28 cellular contexts compared by ENCODE assay signal in the genomic region with DNA sequence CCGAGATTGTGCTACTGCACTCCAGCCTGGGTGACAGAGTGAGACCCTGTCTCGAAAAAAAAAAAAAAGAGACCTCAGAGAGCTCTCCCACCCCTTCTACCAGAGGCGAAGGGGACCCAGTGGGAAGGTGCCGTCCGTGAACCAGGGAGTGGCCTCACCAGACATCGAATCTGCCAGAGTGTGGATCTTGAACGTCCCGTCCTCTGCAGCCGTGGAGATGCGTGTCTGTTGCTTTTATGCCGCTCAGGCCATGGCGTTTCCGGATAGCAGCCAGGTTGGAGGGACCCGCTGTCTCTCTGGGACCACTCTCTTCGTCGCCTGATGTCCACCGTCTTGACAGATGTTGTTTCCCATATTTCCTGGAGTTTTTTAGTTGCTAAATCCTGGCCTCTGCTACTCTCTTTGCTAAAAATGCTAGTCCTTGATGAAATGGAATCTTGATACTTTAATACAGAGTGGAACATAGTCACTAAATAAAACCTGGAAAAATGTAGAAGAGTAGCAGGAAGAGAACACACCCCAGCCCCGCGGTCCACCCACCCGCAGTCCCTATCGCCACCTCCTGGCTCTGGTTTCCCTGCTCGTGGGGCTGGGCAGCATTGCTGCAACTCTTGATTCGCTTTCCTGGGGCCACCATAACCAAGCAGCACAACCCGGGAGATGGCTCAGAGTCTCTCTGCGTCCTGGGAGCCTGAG. TPM values are rescaled to one million over a fixed set of nuclear protein-coding genes. Genes with fewer than 3 reads are reported as not detected.
DNase-seq lines count a peak whose midpoint lies in the region; ATAC-seq, FAIRE-seq and TF ChIP-seq lines count a peak whose summit lies in the region.
"Had no signal": no experiment of that assay in that cellular context is flagged by ENCODE, and none has a peak within 500 bp of the region (broad histone marks: within the 10 kb centered on the region; RNA-seq: fewer than 3 reads in every experiment).

No MANE protein-coding gene starts in this region.

- TF ChIP-seq RAD21 in GM12878 (IDR thresholded peaks at IDR 0.05; ENCODE audit: insufficient read depth, low read depth, low read length) = 0 out of 2 replicates have a peak, but pooled peaks have one; percentile 9

- H3K9ac ChIP-seq in BLaER1 treated with 17β-estradiol and CSF1 and Interleukin-3, amounts not matched to agents 10 nM and 100 nM = peak overlapping the region in 1 of 11 experiments; percentile 24; a peak in 2 of 22 replicates
- no peak overlapping the region for H3K9ac ChIP-seq in GM12878 (ENCODE audit: control insufficient read depth, insufficient read depth, low read length)
- H3K9ac ChIP-seq: GM23248, parathyroid adenoma had no signal

- H3K79me2 ChIP-seq in GM12878 (ENCODE audit: control insufficient read depth, insufficient read depth, low read length) = no peaks in the 10 kb centered on the region
- H3K79me2 ChIP-seq: parathyroid adenoma had no signal

- peaks cover 33 to 97% (median 76%) of the 10 kb centered on the region in 10 experiments for H3K4me1 ChIP-seq in BLaER1 treated with 17β-estradiol and CSF1 and Interleukin-3, amounts not matched to agents 10 nM and 100 nM
- H3K4me1 ChIP-seq in GM12878 (ENCODE audit: control insufficient read depth, insufficient read depth, low read length) = no peaks in the 10 kb centered on the region
- H3K4me1 ChIP-seq: parathyroid adenoma had no signal

- H3K36me3 ChIP-seq in BLaER1 treated with 17β-estradiol and CSF1 and Interleukin-3, amounts not matched to agents 10 nM and 100 nM = no peaks in the 10 kb centered on the region
- no peaks in the 10 kb centered on the region for H3K36me3 ChIP-seq in GM12878 (ENCODE audit: control insufficient read depth in 2 of 2, insufficient read depth in 2 of 2, low read length in 1 of 2)
- no peaks in the 10 kb centered on the region for H3K36me3 ChIP-seq in kidney epithelial cell (ENCODE audit: control insufficient read depth, insufficient read depth, low read length)
- H3K36me3 ChIP-seq: Peyer's patch, right atrium auricular region, SJCRH30, spleen had no signal

- no peak for TF ChIP-seq POLR2A in GM12878 (IDR thresholded peaks at IDR 0.05; ENCODE audit: low read depth, low read length)

- DNase-seq in 8988T (peak; percentile 63), GM12878 (ENCODE audit: low read depth, low spot score) (no peak), kidney epithelial cell (ENCODE audit: low read depth) (no peak), SK-N-DZ (ENCODE audit: low spot score) (no peak)
- DNase-seq in stimulated activated naive CD4-positive, alpha-beta T cell (lab: John Stamatoyannopoulos, UW) = no peak
- DNase-seq: activated CD4-positive, alpha-beta T cell treated with anti-CD3 and anti-CD28 coated beads for 4 hours; activated CD8-positive, alpha-beta memory T cell treated with anti-CD3 and anti-CD28 coated beads for 24 hours; activated gamma-delta T cell treated with Interleukin-2 at 50 U/mL for 16 hours; activated T-cell treated with anti-CD3 and anti-CD28 coated beads, Interleukin-2, amount 50 U/mL, for 1 hour; Calu3; effector CD4-positive, alpha-beta T cell; GM23248; kidney glomerular epithelial cell; NCI-H187 treated with DMSO at 0.1 percent for 48 hours had no signal

- H4K20me1 ChIP-seq in BLaER1 treated with 17β-estradiol and CSF1 and Interleukin-3, amounts not matched to agents 10 nM and 100 nM = peaks cover 0 to 24% (median 0%) of the 10 kb centered on the region in 11 experiments; a peak in 1 of 22 replicates
- H4K20me1 ChIP-seq in GM12878 (ENCODE audit: control insufficient read depth, insufficient read depth) = no peaks in the 10 kb centered on the region

- H3K9me3 ChIP-seq in BLaER1 treated with 17β-estradiol and CSF1 and Interleukin-3, amounts not matched to agents 10 nM and 100 nM (replicated peaks in 1 of 11) = peaks cover 7 to 15% (median 12%) of the 10 kb centered on the region in 11 experiments; a peak in 18 of 22 replicates
- H3K9me3 ChIP-seq in GM12878 (replicated peaks; ENCODE audit: control insufficient read depth, insufficient read depth, low read length) = no peaks in the 10 kb centered on the region
- H3K9me3 ChIP-seq: Peyer's patch, right atrium auricular region, SJCRH30, spleen had no signal

- H2AFZ ChIP-seq in GM12878 (ENCODE audit: control insufficient read depth, low read depth, low read length) = no peak overlapping the region
- H2AFZ ChIP-seq: GM23248, parathyroid adenoma had no signal

- SMC1A ChIA-PET in GM12878 (lab: Charles Lee; ENCODE audit: uncharacterized antibody, unreplicated experiment) = no interaction called here

- 47% methylated on average over 25 of the region's 25 CpGs for WGBS in GM12878 (ENCODE audit: insufficient coverage, insufficient replicate concordance, low lambda C conversion rate, missing lambda C conversion rate)

- POLR2A ChIA-PET in GM12878 (lab: Charles Lee) = no interaction called here

- CTCF ChIA-PET in GM12878 (lab: Yijun Ruan, JAX) = no interaction called here

- H3K4me3 ChIP-seq in BLaER1 treated with 17β-estradiol and CSF1 and Interleukin-3, amounts not matched to agents 10 nM and 100 nM = no peak overlapping the region
- H3K4me3 ChIP-seq in GM12878 (no peak overlapping the region), kidney epithelial cell (ENCODE audit: low read depth, low read length) (no peak overlapping the region)
- H3K4me3 ChIP-seq: GM23248, lung, Peyer's patch, right atrium auricular region, SJCRH30, spleen had no signal

- in situ Hi-C loops in GM12878 (cut with MboI) = no loop called here

- TF ChIP-seq CTCF in GM12878 (IDR thresholded peaks at IDR 0.05 in 2 of 3, conservative IDR thresholded peaks at IDR 0.05 in 1 of 3; ENCODE audit: control insufficient read depth in 2 of 3, extremely low read depth in 1 of 3, insufficient read depth in 1 of 3, low read depth in 3 of 3, low read length in 3 of 3) = no peak
- peak; percentile 7 for TF ChIP-seq CTCF in kidney epithelial cell (IDR thresholded peaks at IDR 0.05; ENCODE audit: insufficient read depth, low read length, poor library complexity, severe bottlenecking)

- no peaks in the 10 kb centered on the region for H3K27me3 ChIP-seq in BLaER1 treated with 17β-estradiol and CSF1 and Interleukin-3, amounts not matched to agents 10 nM and 100 nM
- H3K27me3 ChIP-seq in GM12878 (replicated peaks in 1 of 2; ENCODE audit: control insufficient read depth in 2 of 2, insufficient read depth in 2 of 2, low read length in 1 of 2) (no peaks in the 10 kb centered on the region), kidney epithelial cell (ENCODE audit: control insufficient read depth, insufficient read depth, low read length) (peaks cover 24% of the 10 kb centered on the region)
- H3K27me3 ChIP-seq: Peyer's patch, right atrium auricular region had no signal

- ATAC-seq in GM12878 (no peak), HG02571 (IDR thresholded peaks at IDR 0.05; ENCODE audit: unreplicated experiment) (no peak), GM18519 (IDR thresholded peaks at IDR 0.05; ENCODE audit: low FRiP score, unreplicated experiment) (no peak)

- RAD21 ChIA-PET in GM12878 (lab: Charles Lee; ENCODE audit: unreplicated experiment) = no interaction called here

- no peak for TF ChIP-seq EP300 in GM12878 (IDR thresholded peaks at IDR 0.05; ENCODE audit: borderline replicate concordance in 1 of 2, control insufficient read depth in 1 of 2, low read depth in 2 of 2, low read length in 2 of 2)

- FAIRE-seq in GM12878 (lab: Jason Lieb, UNC) = no peak

- H3K27ac ChIP-seq in BLaER1 treated with 17β-estradiol and CSF1 and Interleukin-3, amounts not matched to agents 10 nM and 100 nM = no peak overlapping the region
- H3K27ac ChIP-seq in GM12878 (ENCODE audit: control insufficient read depth, insufficient read depth) = no peak overlapping the region
- H3K27ac ChIP-seq: GM23248, parathyroid adenoma, Peyer's patch, right atrium auricular region, SJCRH30 had no signal

- H3K4me2 ChIP-seq in BLaER1 treated with 17β-estradiol and CSF1 and Interleukin-3, amounts not matched to agents 10 nM and 100 nM = peak overlapping the region in 10 of 11 experiments; percentile 52 to 89 (median 70); a peak in 14 of 22 replicates
- no peak overlapping the region for H3K4me2 ChIP-seq in GM12878 (ENCODE audit: control insufficient read depth, insufficient read depth)

- no TSS peak for BruUV-seq in GM12878 (replicated peaks; lab: Mats Ljungman, UMichigan)

- intact Hi-C loops in GM12878 (cut with micrococcal nuclease; ENCODE audit: unreplicated experiment) = no loop called here

RNA-seq across cellular contexts. Expression of gene MUC6, which starts 12.0 kb away (rescaled TPM):
- total RNA-seq in GM12878 (2013; cell fraction: nucleolus; rRNA removed) = not detected in 2 replicates
- total RNA-seq in GM12878 (2014; rRNA removed) (not detected in 2 replicates), GM12878 (2014; rRNA removed; fragmentation: Illumina TruSeq; extraction: Trizol) (not detected in 2 replicates), GM12878 (2021) (0.03 and 0.19 TPM in 2 replicates), kidney epithelial cell (under 0.01 TPM in 1 of 2 replicates, not detected in the other)
- 0.20 TPM for polyA plus RNA-seq in GM12878 (2011; ENCODE audit: low read depth)
- polyA plus RNA-seq in GM12878 (2011; rRNA removed) (not detected in 2 replicates), GM12878 (2014; fragmentation: Illumina TruSeq; extraction: Trizol) (not detected in 2 replicates), GM12878 (2014; fragmentation: Nextera tagmentation; extraction: Ambion mirVana) (not detected), GM12878 (2014; rRNA removed) (0.03 TPM in 1 of 2 replicates, not detected in the other), GM12878 (2016; fragmentation: Nextera tagmentation; extraction: Ambion mirVana) (not detected)
- polyA plus RNA-seq in GM12878 (2011; cell fraction: cytosol; rRNA removed) = not detected in 2 replicates
- polyA plus RNA-seq in GM12878 (2011; cell fraction: nucleus; rRNA removed) = not detected in 2 replicates
- 0.13 and 0.53 TPM in 2 replicates for polyA plus RNA-seq in GM12878 (2012)
- polyA minus RNA-seq in GM12878 (2011; rRNA and poly(A)+ RNA removed) = not detected in 2 replicates
- polyA minus RNA-seq in GM12878 (2011; cell fraction: cytosol; rRNA and poly(A)+ RNA removed) = not detected in 2 replicates
- 0.10 TPM in 1 of 2 replicates, not detected in the other for polyA minus RNA-seq in GM12878 (2011; cell fraction: nucleus; rRNA and poly(A)+ RNA removed)
- not detected in 2 replicates for polyA plus RNA-seq in SK-N-DZ (2014; cell fraction: cytosol; rRNA removed)
- not detected in 2 replicates for polyA plus RNA-seq in SK-N-DZ (2014; cell fraction: nucleus; rRNA removed)
- total RNA-seq: epithelial cell of proximal tubule, GM23248, Peyer's patch, right atrium auricular region, SJCRH30, ureter had no signal
- polyA plus RNA-seq: CD14-positive monocyte, GM23248, neural cell had no signal

RNA-seq across cellular contexts. Expression of gene MUC2, which starts 26.2 kb away (rescaled TPM):
- not detected in 2 replicates for total RNA-seq in GM12878 (2013; cell fraction: nucleolus; rRNA removed)
- total RNA-seq in GM12878 (2014; rRNA removed) (not detected in 2 replicates), GM12878 (2014; rRNA removed; fragmentation: Illumina TruSeq; extraction: Trizol) (not detected in 2 replicates), GM12878 (2021) (0.11 and 0.23 TPM in 2 replicates), kidney epithelial cell (not detected in 2 replicates)
- not detected for polyA plus RNA-seq in GM12878 (2011; ENCODE audit: low read depth)
- polyA plus RNA-seq in GM12878 (2011; rRNA removed) (not detected in 2 replicates), GM12878 (2014; fragmentation: Illumina TruSeq; extraction: Trizol) (not detected in 2 replicates), GM12878 (2014; fragmentation: Nextera tagmentation; extraction: Ambion mirVana) (not detected), GM12878 (2014; rRNA removed) (not detected in 2 replicates), GM12878 (2016; fragmentation: Nextera tagmentation; extraction: Ambion mirVana) (not detected)
- polyA plus RNA-seq in GM12878 (2011; cell fraction: cytosol; rRNA removed) = not detected in 2 replicates
- polyA plus RNA-seq in GM12878 (2011; cell fraction: nucleus; rRNA removed) = 0.03 TPM in 1 of 2 replicates, not detected in the other
- polyA plus RNA-seq in GM12878 (2012) = 0.01 and 0.03 TPM in 2 replicates
- not detected in 2 replicates for polyA minus RNA-seq in GM12878 (2011; rRNA and poly(A)+ RNA removed)
- not detected in 2 replicates for polyA minus RNA-seq in GM12878 (2011; cell fraction: cytosol; rRNA and poly(A)+ RNA removed)
- polyA minus RNA-seq in GM12878 (2011; cell fraction: nucleus; rRNA and poly(A)+ RNA removed) = not detected in 2 replicates
- not detected in 2 replicates for polyA plus RNA-seq in SK-N-DZ (2014; cell fraction: cytosol; rRNA removed)
- polyA plus RNA-seq in SK-N-DZ (2014; cell fraction: nucleus; rRNA removed) = not detected in 2 replicates
- total RNA-seq: Calu3, epithelial cell of proximal tubule, GM23248, mononuclear cell, right atrium auricular region had no signal
- polyA plus RNA-seq: CD14-positive monocyte, GM23248, neural cell had no signal
